22 cellular contexts compared by ENCODE assay signal in genomic region chrX:118978451-118978850, GRCh38. TPM values are rescaled to one million over a fixed set of nuclear protein-coding genes. Genes with fewer than 3 reads are reported as not detected.
"Had no signal": no experiment of that assay in that cellular context is flagged by ENCODE, and none has a peak within 500 bp of the region (broad histone marks: within the 10 kb centered on the region; RNA-seq: fewer than 3 reads in every experiment).

No MANE protein-coding gene starts in this region.

- ATAC-seq: activated naive CD4-positive, alpha-beta T cell treated with anti-CD3 and anti-CD28 coated beads, Interleukin-2, amount 50 U/mL, for 72 hours; foreskin keratinocyte; lower lobe of right lung had no signal

- H3K27me3 Mint-ChIP-seq: activated B cell treated with CpG ODN at 0.5 μM for 24 hours; activated CD4-positive, alpha-beta memory T cell treated with anti-CD3 and anti-CD28 coated beads for 36 hours had no signal

- DNase-seq: activated B cell treated with CpG ODN at 0.5 μM for 24 hours; activated CD4-positive, alpha-beta memory T cell treated with anti-CD3 and anti-CD28 coated beads for 36 hours; activated CD4-positive, alpha-beta T cell treated with anti-CD3 and anti-CD28 coated beads for 4 hours; activated gamma-delta T cell treated with Interleukin-2 at 50 U/mL for 16 hours; activated T-cell treated with anti-CD3 and anti-CD28 coated beads for 4 hours; foreskin keratinocyte; glutamatergic neuron; hippocampal formation; islet precursor cell; lower lobe of right lung; retina; spleen; stimulated activated CD4-positive, alpha-beta T cell treated with anti-CD3 and anti-CD28 coated beads, Interleukin-4, amount 100 ng/mL, for 4 hours; stimulated activated naive CD4-positive, alpha-beta T cell had no signal

- H3K9me3 Mint-ChIP-seq: activated B cell treated with CpG ODN at 0.5 μM for 24 hours; activated CD4-positive, alpha-beta memory T cell treated with anti-CD3 and anti-CD28 coated beads for 36 hours; activated naive CD4-positive, alpha-beta T cell treated with anti-CD3 and anti-CD28 coated beads, Interleukin-2, amount 50 U/mL, for 72 hours; activated T-helper 1 cell treated with anti-CD3 and anti-CD28 coated beads, Interleukin-12 subunit alpha, Interleukin-12 subunit beta, Interleukin-2, Interleukin-4 antibody, amounts not matched to agents 30 ng/mL and 10 ng/mL and 1 ng/mL, durations not matched to agents 14 hours and 24 hours and 36 hours; T-helper 2 cell treated with Interferon-gamma antibody and Interleukin-4, amounts not matched to agents 5 μg/mL and 100 μg/mL, for 36 hours had no signal

- H3K4me1 ChIP-seq: foreskin keratinocyte, parathyroid adenoma had no signal

- H3K4me3 Mint-ChIP-seq: activated B cell treated with CpG ODN at 0.5 μM for 24 hours; activated T-helper 1 cell treated with anti-CD3 and anti-CD28 coated beads, Interleukin-12 subunit alpha, Interleukin-12 subunit beta, Interleukin-2, Interleukin-4 antibody, amounts not matched to agents 30 ng/mL and 10 ng/mL and 1 ng/mL, durations not matched to agents 14 hours and 24 hours and 36 hours; T-helper 2 cell treated with Interferon-gamma antibody and Interleukin-4, amounts not matched to agents 5 μg/mL and 100 μg/mL, for 36 hours had no signal

- H2AFZ ChIP-seq: parathyroid adenoma had no signal

- H3K9ac ChIP-seq: parathyroid adenoma had no signal

- H3K9me3 ChIP-seq: lower lobe of right lung, spleen had no signal

- H3K27ac ChIP-seq: cardiac muscle cell, epithelial cell of prostate, foreskin keratinocyte, lower lobe of right lung, parathyroid adenoma, spleen had no signal

- H3K79me2 ChIP-seq: parathyroid adenoma had no signal

- H3K4me3 ChIP-seq: cardiac muscle cell, spleen had no signal

- H3K27ac Mint-ChIP-seq: activated B cell treated with CpG ODN at 0.5 μM for 24 hours; activated CD4-positive, alpha-beta memory T cell treated with anti-CD3 and anti-CD28 coated beads for 36 hours; activated naive CD4-positive, alpha-beta T cell treated with anti-CD3 and anti-CD28 coated beads, Interleukin-2, amount 50 U/mL, for 72 hours; activated T-helper 1 cell treated with anti-CD3 and anti-CD28 coated beads, Interleukin-12 subunit alpha, Interleukin-12 subunit beta, Interleukin-2, Interleukin-4 antibody, amounts not matched to agents 30 ng/mL and 10 ng/mL and 1 ng/mL, durations not matched to agents 14 hours and 24 hours and 36 hours; nephron; T-helper 2 cell treated with Interferon-gamma antibody and Interleukin-4, amounts not matched to agents 5 μg/mL and 100 μg/mL, for 36 hours had no signal

- H3K36me3 ChIP-seq: cardiac muscle cell had no signal

RNA-seq across cellular contexts. Expression of gene LONRF3, which starts 4.0 kb away (rescaled TPM):
- total RNA-seq: foreskin keratinocyte had no signal
- polyA plus RNA-seq: cardiac muscle cell, fibroblast of lung, foreskin keratinocyte had no signal
